ENCODE assay signal across 8 cellular contexts in the genomic region with DNA sequence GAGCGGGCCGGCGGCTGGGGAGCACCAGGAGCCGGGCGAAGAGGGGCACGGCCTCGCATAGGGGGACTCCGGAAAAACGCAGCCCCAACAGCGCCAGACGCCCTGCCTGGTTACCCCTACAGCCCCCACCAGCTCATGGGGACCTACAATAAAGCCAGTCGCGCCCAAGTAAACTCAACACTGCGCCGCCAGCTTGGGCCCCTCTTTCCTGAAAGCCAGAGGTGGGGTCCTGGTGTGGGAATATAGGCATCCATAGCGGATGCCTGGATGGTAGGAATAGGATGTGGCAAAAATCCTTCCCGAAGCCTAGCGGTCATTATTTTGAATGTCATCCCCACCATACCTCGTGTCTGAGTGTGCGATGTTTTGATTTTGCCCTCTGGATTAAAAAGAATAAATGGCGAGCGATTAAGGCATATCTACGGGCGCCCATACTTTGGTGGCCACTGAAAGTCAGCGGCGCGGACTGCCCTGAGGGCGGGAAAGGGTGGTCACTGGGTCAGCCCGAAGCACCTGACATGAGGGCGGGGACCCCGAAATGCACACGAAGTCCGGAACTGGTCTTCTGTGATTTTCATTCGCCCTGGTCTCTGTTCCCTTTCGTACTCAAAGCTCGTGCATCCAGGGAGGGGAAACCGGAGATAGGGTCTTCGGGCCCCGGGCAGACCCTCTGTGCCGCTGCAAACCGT. TPM values are rescaled to one million over a fixed set of nuclear protein-coding genes. Genes with fewer than 3 reads are reported as not detected.
DNase-seq lines count a peak whose midpoint lies in the region; ATAC-seq, FAIRE-seq and TF ChIP-seq lines count a peak whose summit lies in the region.

A gene with protein sequence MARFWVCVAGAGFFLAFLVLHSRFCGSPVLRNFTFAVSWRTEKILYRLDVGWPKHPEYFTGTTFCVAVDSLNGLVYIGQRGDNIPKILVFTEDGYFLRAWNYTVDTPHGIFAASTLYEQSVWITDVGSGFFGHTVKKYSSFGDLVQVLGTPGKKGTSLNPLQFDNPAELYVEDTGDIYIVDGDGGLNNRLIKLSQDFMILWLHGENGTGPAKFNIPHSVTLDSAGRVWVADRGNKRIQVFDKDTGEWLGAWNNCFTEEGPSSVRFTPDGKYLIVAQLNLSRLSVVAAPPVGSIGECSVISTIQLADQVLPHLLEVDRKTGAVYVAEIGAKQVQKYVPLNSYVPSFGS (plus strand): TSS at position 577 of the 689 bp plus-strand sequence. CDS start 184 bp downstream, outside the sequence.
A gene (minus strand): TSS at position 210 of the 689 bp plus-strand sequence. CDS start 847 bp downstream, outside the sequence.

- no peaks in the 10 kb centered on the region for H3K27me3 Mint-ChIP-seq in chondrocyte (ENCODE audit: low read depth)

- peak; percentile 3 for FAIRE-seq in kidney (lab: Jason Lieb, UNC)

- H3K9me3 Mint-ChIP-seq in chondrocyte (ENCODE audit: low read depth), result no peaks in the 10 kb centered on the region

- ATAC-seq in GM18909 (IDR thresholded peaks at IDR 0.05; ENCODE audit: poor library complexity, unreplicated experiment) (peak; percentile 76), HG03196 (IDR thresholded peaks at IDR 0.05; ENCODE audit: unreplicated experiment) (peak; percentile 81)

- H3K9ac ChIP-seq in kidney (ENCODE audit: low read length in 2 of 2), result peak within 1 kb of the TSS; percentile 74 to 83

- intact Hi-C loops in kidney (cut with DNase I), result no loop called here

- peaks cover 9 to 22% of the 10 kb centered on the region in 2 donors for H3K4me1 ChIP-seq in kidney (ENCODE audit: control insufficient read depth in 1 of 2, insufficient read depth in 1 of 2, low read depth in 1 of 2, low read length in 2 of 2)

- H3K36me3 ChIP-seq in kidney (ENCODE audit: control insufficient read depth in 1 of 2, insufficient read depth in 2 of 2, low read length in 2 of 2), result no peaks in the 10 kb centered on the region

- H3K4me3 Mint-ChIP-seq in chondrocyte (ENCODE audit: unreplicated experiment), result peak within 1 kb of the TSS; percentile 97

- no peak for TF ChIP-seq CTCF in AG04450 (IDR thresholded peaks at IDR 0.05; ENCODE audit: low read depth, low read length)
- TF ChIP-seq CTCF in chondrocyte (IDR thresholded peaks at IDR 0.05), result no peak
- TF ChIP-seq CTCF in kidney (IDR thresholded peaks at IDR 0.05; ENCODE audit: borderline replicate concordance, extremely low read depth, insufficient read depth), result no peak

- H3K27ac ChIP-seq in AG04450 (ENCODE audit: low read depth, low read length) (peak within 1 kb of the TSS; percentile 84), kidney (ENCODE audit: low read depth in 2 of 2, low read length in 2 of 2) (peak within 1 kb of the TSS; percentile 66 to 81)

- no peaks in the 10 kb centered on the region for H3K9me3 ChIP-seq in AG04450 (ENCODE audit: control insufficient read depth, insufficient read depth, low read length)
- no peaks in the 10 kb centered on the region for H3K9me3 ChIP-seq in kidney (ENCODE audit: control insufficient read depth in 1 of 2, low read length in 2 of 2)

- DNase-seq in AG04450 (ENCODE audit: low read depth, low spot score) (peak; percentile 76), NCI-H460 (ENCODE audit: extremely low read depth, low read depth) (peak; percentile 83), chondrocyte (ENCODE audit: low spot score) (peak; percentile 95), kidney (peak; percentile 98)
- DNase-seq in activated CD4-positive, alpha-beta T cell treated with anti-CD3 and anti-CD28 coated beads for 1 hour, result peak; percentile 68
- peak; percentile 85 for DNase-seq in stimulated activated CD4-positive, alpha-beta T cell treated with anti-CD3 and anti-CD28 coated beads, Interleukin-15, amount 100 ng/mL, for 24 hours

- no peaks in the 10 kb centered on the region for H3K27me3 ChIP-seq in AG04450 (ENCODE audit: control insufficient read depth, insufficient read depth, low read length)

- H3K4me1 Mint-ChIP-seq in chondrocyte (ENCODE audit: low read depth), result peaks cover 58% of the 10 kb centered on the region

- POLR2A ChIA-PET in AG04450 (lab: Yijun Ruan, JAX), result interaction anchor here (0.6 to 1.4 kb wide), 5 partner anchors 9 to 1587 kb away, joined by 3 to 4 read pairs (median 3); a partner anchor contains a TSS

- H3K27ac Mint-ChIP-seq in chondrocyte (ENCODE audit: unreplicated experiment), result peak within 1 kb of the TSS; percentile 95

- H3K4me3 ChIP-seq in AG04450 (ENCODE audit: low read depth, low read length) (peak within 1 kb of the TSS; percentile 94), kidney (ENCODE audit: low read length in 2 of 2) (peak within 1 kb of the TSS; percentile 95 to 96)

- CTCF ChIA-PET in AG04450 (lab: Charles Lee), result interaction anchor here (0.7 to 1.9 kb wide), 5 partner anchors 9 to 578 kb away, joined by 3 to 6 read pairs (median 4); no protein-coding TSS in a partner anchor

- H3K36me3 Mint-ChIP-seq in chondrocyte (ENCODE audit: low read depth), result no peaks in the 10 kb centered on the region

RNA-seq across cellular contexts. Expression of the first gene that starts in this region (rescaled TPM):
- polyA plus RNA-seq in AG04450 (2011; rRNA removed) (8.0 and 9.9 TPM in 2 replicates), kidney (ENCODE audit: insufficient read depth, low read depth, low replicate concordance) (12.6 TPM)
- 6.0 and 7.0 TPM in 2 replicates for polyA minus RNA-seq in AG04450 (2011; rRNA and poly(A)+ RNA removed)
- 7.4 and 10.1 TPM in 2 replicates for total RNA-seq in NCI-H460 (2014; rRNA removed; shearing (Covaris generic))
- 22.2 and 25.7 TPM in 2 replicates for polyA plus RNA-seq in NCI-H460 (2014; cell fraction: nucleus; rRNA removed)
- total RNA-seq in chondrocyte (18.2 to 22.8 TPM (median 20.2 TPM) in 3 replicates), kidney (30.4 TPM)

RNA-seq across cellular contexts. Expression of the second gene that starts in this region (rescaled TPM):
- polyA plus RNA-seq in AG04450 (2011; rRNA removed), result 16.7 and 19.4 TPM in 2 replicates
- polyA minus RNA-seq in AG04450 (2011; rRNA and poly(A)+ RNA removed), result 10.0 and 14.0 TPM in 2 replicates
- total RNA-seq in NCI-H460 (2014; rRNA removed; shearing (Covaris generic)), result 16.7 and 18.5 TPM in 2 replicates
- 13.2 and 66.3 TPM in 2 replicates for polyA plus RNA-seq in NCI-H460 (2014; cell fraction: nucleus; rRNA removed)
- 19.4 to 24.1 TPM (median 23.4 TPM) in 3 replicates for total RNA-seq in chondrocyte
- 26.3 TPM for total RNA-seq in kidney
- polyA plus RNA-seq in kidney (ENCODE audit: insufficient read depth, low read depth, low replicate concordance), result 9.0 TPM

Comparison
In these comparisons a context has a peak if more than half of its experiments do, and no peak if none do; other contexts are left out.
1. Peak in every context shown above with its lines: DNase-seq, ATAC-seq, H3K4me3 ChIP-seq and H3K27ac ChIP-seq.